In genomic region chr17:44503080-44503842, GRCh38 we compare ENCODE assay signal across 1 cellular context.
A peak's percentile ranks its signal among the peaks of the same experiment; 100 is the strongest.
TF ChIP-seq lines count a peak whose summit lies in the region.

GPATCH8 (minus strand) TSS chr17:44503406; CDS start chr17:44503370, 36 bp downstream.

TF ChIP-seq in GM12878, 131 proteins besides CTCF, POLR2A, EP300 and RAD21 (continued from another document and continues in another):
- no peak for TF ChIP-seq ELK1 (IDR thresholded peaks at IDR 0.05; ENCODE audit: low read depth, low read length)
- TF ChIP-seq PML (IDR thresholded peaks at IDR 0.05; ENCODE audit: low read length): peak; percentile 90
- TF ChIP-seq POLR2AphosphoS5 (IDR thresholded peaks at IDR 0.05; ENCODE audit: low read length): peak; percentile 89
- TF ChIP-seq MEF2B (IDR thresholded peaks at IDR 0.05; ENCODE audit: partially characterized antibody, poor library complexity, severe bottlenecking): peak; percentile 80
- peak; percentile 44 for TF ChIP-seq SIX5 (IDR thresholded peaks at IDR 0.05; ENCODE audit: low read depth, low read length, severe bottlenecking)
- 0 out of 2 replicates have a peak, but pooled peaks have one; percentile 12 for TF ChIP-seq RUNX3 (IDR thresholded peaks at IDR 0.05; ENCODE audit: low read length)
- TF ChIP-seq STAT1 (conservative IDR thresholded peaks at IDR 0.05): no peak
- TF ChIP-seq ZBTB11 (CRISPR knock-in tag; IDR thresholded peaks at IDR 0.05): peak; percentile 78
- TF ChIP-seq STAT3 (IDR thresholded peaks at IDR 0.05; ENCODE audit: low read depth, low read length): no peak
- TF ChIP-seq NFIC (IDR thresholded peaks at IDR 0.05; ENCODE audit: low read depth, low read length): 0 out of 2 replicates have a peak, but pooled peaks have one; percentile 10
- peak; percentile 85 for TF ChIP-seq SREBF1 (IDR thresholded peaks at IDR 0.05; ENCODE audit: low read length)
- TF ChIP-seq ETV6 (conservative IDR thresholded peaks at IDR 0.05 in 1 of 2, IDR thresholded peaks at IDR 0.05 in 1 of 2; ENCODE audit: borderline replicate concordance in 1 of 2, low read depth in 1 of 2): no peak
- TF ChIP-seq CEBPZ (IDR thresholded peaks at IDR 0.05; ENCODE audit: low read depth, low read length): no peak
- no peak for TF ChIP-seq CBX3 (IDR thresholded peaks at IDR 0.05; ENCODE audit: borderline replicate concordance, low read depth)
- TF ChIP-seq MXI1 (IDR thresholded peaks at IDR 0.05; ENCODE audit: low read depth, low read length): peak; percentile 20; the same call in 1 of the 2 replicates
- TF ChIP-seq ZNF622 (IDR thresholded peaks at IDR 0.05): no peak
- TF ChIP-seq BACH1 (IDR thresholded peaks at IDR 0.05; ENCODE audit: borderline replicate concordance): no peak
- peak; percentile 94 for TF ChIP-seq GABPA (IDR thresholded peaks at IDR 0.05; ENCODE audit: low read depth)
- TF ChIP-seq E2F4 (IDR thresholded peaks at IDR 0.05; ENCODE audit: low read depth, low read length): 0 out of 2 replicates have a peak, but pooled peaks have one; percentile 21
- TF ChIP-seq ASH2L (IDR thresholded peaks at IDR 0.05; ENCODE audit: borderline replicate concordance, low read depth): no peak
- TF ChIP-seq DPF2 (IDR thresholded peaks at IDR 0.05): 0 out of 2 replicates have a peak, but pooled peaks have one; percentile 33
- peak; percentile 86 for TF ChIP-seq TAF1 (IDR thresholded peaks at IDR 0.05; ENCODE audit: borderline replicate concordance, low read depth, low read length)
- TF ChIP-seq HCFC1 (IDR thresholded peaks at IDR 0.05; ENCODE audit: low read length): peak; percentile 69
- TF ChIP-seq FOXK2 (IDR thresholded peaks at IDR 0.05): peak; percentile 25; the same call in 1 of the 2 replicates
- TF ChIP-seq FOXM1 (IDR thresholded peaks at IDR 0.05; ENCODE audit: low read depth, low read length): no peak
- peak; percentile 93 for TF ChIP-seq IKZF1 (conservative IDR thresholded peaks at IDR 0.05)
- no peak for TF ChIP-seq CEBPB (IDR thresholded peaks at IDR 0.05; ENCODE audit: borderline replicate concordance in 1 of 2, low read depth in 2 of 2, low read length in 2 of 2)
- peak; percentile 71 for TF ChIP-seq KLF5 (IDR thresholded peaks at IDR 0.05; ENCODE audit: partially characterized antibody)
- no peak for TF ChIP-seq EED (IDR thresholded peaks at IDR 0.05; ENCODE audit: low read depth)
- peak; percentile 60; the same call in 1 of the 2 replicates for TF ChIP-seq RB1 (IDR thresholded peaks at IDR 0.05; ENCODE audit: borderline replicate concordance)
- peak; percentile 85 for TF ChIP-seq NRF1 (conservative IDR thresholded peaks at IDR 0.05; ENCODE audit: low read depth, low read length)
- TF ChIP-seq IRF3 (IDR thresholded peaks at IDR 0.05): no peak
- peak; percentile 77 for TF ChIP-seq SMAD1 (IDR thresholded peaks at IDR 0.05; ENCODE audit: low read depth, partially characterized antibody)
- peak; percentile 99 for TF ChIP-seq NR2F1 (conservative IDR thresholded peaks at IDR 0.05)
- TF ChIP-seq FOS (IDR thresholded peaks at IDR 0.05; ENCODE audit: borderline replicate concordance, extremely low read depth, insufficient read length): no peak
- peak; percentile 29 for TF ChIP-seq SP1 (IDR thresholded peaks at IDR 0.05; ENCODE audit: low read depth, low read length)
- TF ChIP-seq GATAD2B (conservative IDR thresholded peaks at IDR 0.05; ENCODE audit: low read depth): no peak
- 0 out of 2 replicates have a peak, but pooled peaks have one; percentile 11 for TF ChIP-seq TCF3 (IDR thresholded peaks at IDR 0.05; ENCODE audit: borderline replicate concordance, insufficient read depth, low read depth, low read length)
- TF ChIP-seq KAT2A (conservative IDR thresholded peaks at IDR 0.05; ENCODE audit: control insufficient read depth, low read depth, low read length): no peak
- TF ChIP-seq CREM (IDR thresholded peaks at IDR 0.05; ENCODE audit: low read depth): peak; percentile 12; the same call in 1 of the 2 replicates
- TF ChIP-seq CREB1 (IDR thresholded peaks at IDR 0.05; ENCODE audit: low read depth): peak; percentile 55
- TF ChIP-seq CBFB (IDR thresholded peaks at IDR 0.05; ENCODE audit: low read depth): 0 out of 2 replicates have a peak, but pooled peaks have one; percentile 23
- TF ChIP-seq NR2C1 (IDR thresholded peaks at IDR 0.05): peak; percentile 99
- TF ChIP-seq ZNF24 (IDR thresholded peaks at IDR 0.05): no peak
- peak; percentile 24 for TF ChIP-seq MLLT1 (IDR thresholded peaks at IDR 0.05)
- TF ChIP-seq MTA2 (IDR thresholded peaks at IDR 0.05; ENCODE audit: low read depth): peak; percentile 76
- peak; percentile 27; the same call in 1 of the 2 replicates for TF ChIP-seq ZNF207 (IDR thresholded peaks at IDR 0.05; ENCODE audit: borderline replicate concordance)
- no peak for TF ChIP-seq NFYA (IDR thresholded peaks at IDR 0.05; ENCODE audit: borderline replicate concordance, low read depth, low read length)
- TF ChIP-seq E2F8 (IDR thresholded peaks at IDR 0.05; ENCODE audit: low read depth, partially characterized antibody): peak; percentile 78
- no peak for TF ChIP-seq ZNF217 (IDR thresholded peaks at IDR 0.05)
- TF ChIP-seq NKRF (conservative IDR thresholded peaks at IDR 0.05): peak; percentile 64; the same call in 1 of the 2 replicates
- no peak; the same call in 1 of the 2 replicates for TF ChIP-seq PAX5 (IDR thresholded peaks at IDR 0.05; ENCODE audit: borderline replicate concordance, low read depth, low read length)
